18 cellular contexts compared by ENCODE assay signal in genomic region chr4:10082047-10082446, GRCh38. TPM values are rescaled to one million over a fixed set of nuclear protein-coding genes. Genes with fewer than 3 reads are reported as not detected.
DNase-seq lines count a peak whose midpoint lies in the region; ATAC-seq and TF ChIP-seq lines count a peak whose summit lies in the region.
"Had no signal": no experiment of that assay in that cellular context is flagged by ENCODE, and none has a peak within 500 bp of the region (broad histone marks: within the 10 kb centered on the region; RNA-seq: fewer than 3 reads in every experiment).

No MANE protein-coding gene starts in this region.

- ATAC-seq in Right ventricle myocardium inferior = no peak
- ATAC-seq in stimulated activated naive B cell treated with anti-CD40 and anti-IgM and Interleukin-4, amounts not matched to agents 10 μg/mL and 1 μg/mL and 100 μg/mL, for 72 hours (replicated peaks) = no peak
- ATAC-seq in HG02981 (IDR thresholded peaks at IDR 0.05; ENCODE audit: unreplicated experiment) = no peak
- ATAC-seq in foreskin keratinocyte = no peak

- H3K9me3 Mint-ChIP-seq in stimulated activated naive B cell treated with anti-CD40 and anti-IgM and Interleukin-4, amounts not matched to agents 10 μg/mL and 1 μg/mL and 100 μg/mL, for 72 hours = no peaks in the 10 kb centered on the region
- H3K9me3 Mint-ChIP-seq: mesothelial cell of epicardium had no signal

- H3K36me3 Mint-ChIP-seq in stimulated activated naive B cell treated with anti-CD40 and anti-IgM and Interleukin-4, amounts not matched to agents 10 μg/mL and 1 μg/mL and 100 μg/mL, for 72 hours = peaks cover 52 to 63% of the 10 kb centered on the region in 2 donors

- H3K4me3 ChIP-seq in H7 (ENCODE audit: insufficient read depth, low read depth, low read length) (no peak overlapping the region), dorsolateral prefrontal cortex (no peak overlapping the region)
- H3K4me3 ChIP-seq: esophagus squamous epithelium, upper lobe of left lung had no signal

- intact Hi-C loops in cardiac septum (cut with DNase I) = no loop called here
- intact Hi-C loops in Right ventricle myocardium inferior (cut with DNase I) = no loop called here
- intact Hi-C loops in dorsolateral prefrontal cortex (cut with DNase I) = no loop called here

- H3K4me1 Mint-ChIP-seq in stimulated activated naive B cell treated with anti-CD40 and anti-IgM and Interleukin-4, amounts not matched to agents 10 μg/mL and 1 μg/mL and 100 μg/mL, for 72 hours = peaks cover under 1 to 6% of the 10 kb centered on the region in 2 donors
- H3K4me1 Mint-ChIP-seq: B cell, mesothelial cell of epicardium had no signal

- H3K27ac ChIP-seq in dorsolateral prefrontal cortex = peak overlapping the region in 45 of 59 donors; percentile 1 to 81 (median 60)
- no peak overlapping the region for H3K27ac ChIP-seq in foreskin keratinocyte
- H3K27ac ChIP-seq: esophagus squamous epithelium, upper lobe of left lung had no signal

- H3K27ac Mint-ChIP-seq in stimulated activated naive B cell treated with anti-CD40 and anti-IgM and Interleukin-4, amounts not matched to agents 10 μg/mL and 1 μg/mL and 100 μg/mL, for 72 hours = peak overlapping the region; percentile 34
- H3K27ac Mint-ChIP-seq: B cell, mesothelial cell of epicardium had no signal

- DNase-seq in cardiac septum (ENCODE audit: low spot score) (peak; percentile 44), Right ventricle myocardium inferior (ENCODE audit: missing footprints) (no peak), H7 (peak; percentile 43), dorsolateral prefrontal cortex (peak in 5 of 10 donors; percentile 6 to 40 (median 24)), foreskin keratinocyte (no peak), NCI-H146 (lab: John Stamatoyannopoulos, UW) (no peak)
- no peak for DNase-seq in stimulated activated naive B cell treated with anti-CD40 and anti-IgM and Interleukin-4, amounts not matched to agents 10 μg/mL and 1 μg/mL and 100 μg/mL, for 72 hours
- DNase-seq: activated CD4-positive, alpha-beta T cell treated with anti-CD3 and anti-CD28 coated beads, Interleukin-2, amount 50 U/mL, for 4 hours; esophagus squamous epithelium; IMR-90; NCI-H2029; NCI-H524; nucleus accumbens; stimulated activated CD4-positive, alpha-beta T cell treated with anti-CD3 and anti-CD28 coated beads, Interleukin-4, amount 100 ng/mL, for 1 hour had no signal

- no peak for TF ChIP-seq CTCF in dorsolateral prefrontal cortex (IDR thresholded peaks at IDR 0.05 in 54 of 56, conservative IDR thresholded peaks at IDR 0.05 in 2 of 56; ENCODE audit: low read depth in 1 of 56, partially characterized antibody in 56 of 56)
- TF ChIP-seq CTCF in foreskin keratinocyte (conservative IDR thresholded peaks at IDR 0.05) = no peak

- peaks cover 80% of the 10 kb centered on the region for H3K36me3 ChIP-seq in H7 (replicated peaks; ENCODE audit: control insufficient read depth, insufficient read depth, low read length)

- H3K27me3 Mint-ChIP-seq in stimulated activated naive B cell treated with anti-CD40 and anti-IgM and Interleukin-4, amounts not matched to agents 10 μg/mL and 1 μg/mL and 100 μg/mL, for 72 hours = no peaks in the 10 kb centered on the region
- H3K27me3 Mint-ChIP-seq: B cell had no signal

- no peak overlapping the region for H3K4me3 Mint-ChIP-seq in stimulated activated naive B cell treated with anti-CD40 and anti-IgM and Interleukin-4, amounts not matched to agents 10 μg/mL and 1 μg/mL and 100 μg/mL, for 72 hours
- H3K4me3 Mint-ChIP-seq: B cell, mesothelial cell of epicardium had no signal

- H3K27me3 ChIP-seq in H7 (ENCODE audit: control insufficient read depth, insufficient read depth, low read length) (no peaks in the 10 kb centered on the region), dorsolateral prefrontal cortex (no peaks in the 10 kb centered on the region), foreskin keratinocyte (no peaks in the 10 kb centered on the region)
- H3K27me3 ChIP-seq: esophagus squamous epithelium, upper lobe of left lung had no signal

- H3K4me1 ChIP-seq in foreskin keratinocyte = no peaks in the 10 kb centered on the region

RNA-seq across cellular contexts. Expression of gene WDR1, which starts 34.6 kb away (rescaled TPM):
- total RNA-seq in cardiac septum = 245 TPM
- total RNA-seq in Right ventricle myocardium inferior = 210 TPM
- total RNA-seq in H7 (2014; rRNA removed; shearing (Covaris generic)) = 219 and 254 TPM in 2 replicates
- 100 to 1,000 TPM in 77 of 120 experiments, 10 to 100 TPM in 43; 67.7 to 164 (median 107) TPM for total RNA-seq in dorsolateral prefrontal cortex
- total RNA-seq in foreskin keratinocyte = 383 and 394 TPM in 2 replicates
- 293 and 310 TPM in 2 replicates for polyA plus RNA-seq in foreskin keratinocyte

Comparison
In these comparisons a context has a peak if more than half of its experiments do, and no peak if none do; other contexts are left out.
1. DNase-seq: peak in cardiac septum (single experiment) and H7 (single experiment); none in Right ventricle myocardium inferior (single experiment), stimulated activated naive B cell treated with anti-CD40 and anti-IgM and Interleukin-4, amounts not matched to agents 10 μg/mL and 1 μg/mL and 100 μg/mL, for 72 hours (single experiment), foreskin keratinocyte (0 of 2) and NCI-H146 (single experiment).